Comparison of ENCODE assay signal across 14 cellular contexts in the genomic region with DNA sequence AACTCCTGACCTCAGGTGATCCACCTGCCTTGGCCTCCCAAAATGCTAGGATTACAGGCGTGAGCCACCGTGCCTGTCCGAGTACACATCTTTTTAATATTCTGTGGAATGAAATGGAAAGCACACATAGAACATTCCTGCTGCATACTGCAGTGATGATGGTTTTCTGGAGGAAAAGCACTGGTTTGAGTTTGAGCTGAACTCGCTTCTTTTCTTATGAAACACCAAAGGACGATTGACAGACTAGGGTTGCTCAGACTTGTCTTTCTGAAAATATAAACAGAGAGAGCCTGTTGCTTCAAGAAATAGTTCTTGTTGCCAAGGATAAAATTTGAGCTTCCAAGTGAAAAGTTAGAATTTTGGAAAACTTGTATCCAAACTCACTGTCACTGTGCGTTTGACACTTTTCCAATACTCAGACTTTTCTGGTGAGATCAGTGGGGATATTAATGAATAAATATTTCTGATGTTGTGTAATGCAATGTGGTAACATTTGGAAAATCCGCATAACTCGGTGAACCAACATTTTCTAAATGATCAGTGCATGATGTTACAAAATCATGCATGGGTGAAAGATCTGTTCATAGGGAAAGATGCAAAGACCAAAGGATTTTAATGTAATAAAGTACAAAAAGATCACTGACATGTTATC.
"Had no signal": no experiment of that assay in that cellular context is flagged by ENCODE, and none has a peak within 500 bp of the region (broad histone marks: within the 10 kb centered on the region; RNA-seq: fewer than 3 reads in every experiment).

No MANE protein-coding gene starts in this region.

- H3K4me1 ChIP-seq: uterus had no signal

- DNase-seq: activated CD4-positive, alpha-beta T cell treated with anti-CD3 and anti-CD28 coated beads for 48 hours; activated naive CD4-positive, alpha-beta T cell; nephron progenitor cell; stimulated activated CD4-positive, alpha-beta T cell treated with anti-CD3 and anti-CD28 coated beads, Interleukin-2, amount 100 ng/mL, for 48 hours; stimulated activated CD8-positive, alpha-beta memory T cell treated with anti-CD3 and anti-CD28 coated beads, Interleukin-4, amount 100 ng/mL, for 48 hours; T-helper 1 cell; uterus had no signal

- H3K27ac ChIP-seq: cardiac muscle cell, uterus, VCaP had no signal

- H3K36me3 ChIP-seq: cardiac muscle cell, uterus had no signal

- H3K27ac Mint-ChIP-seq: activated T-helper 1 cell treated with anti-CD3 and anti-CD28 coated beads, Interleukin-12 subunit alpha, Interleukin-12 subunit beta, Interleukin-2, Interleukin-4 antibody, amounts not matched to agents 30 ng/mL and 10 ng/mL and 1 ng/mL, durations not matched to agents 14 hours and 24 hours and 36 hours; memory B cell; nephron progenitor cell; stimulated activated naive CD8-positive, alpha-beta T cell treated with anti-CD3 and anti-CD28 coated beads, Interleukin-15, Interleukin-2, amounts not matched to agents 100 ng/mL and 50 ng/mL, for 24 hours had no signal

- H3K9me3 ChIP-seq: uterus had no signal

- FAIRE-seq: colon had no signal

- H3K9me3 Mint-ChIP-seq: activated T-helper 1 cell treated with anti-CD3 and anti-CD28 coated beads, Interleukin-12 subunit alpha, Interleukin-12 subunit beta, Interleukin-2, Interleukin-4 antibody, amounts not matched to agents 30 ng/mL and 10 ng/mL and 1 ng/mL, durations not matched to agents 14 hours and 24 hours and 36 hours; memory B cell; stimulated activated naive CD8-positive, alpha-beta T cell treated with anti-CD3 and anti-CD28 coated beads, Interleukin-15, Interleukin-2, amounts not matched to agents 100 ng/mL and 50 ng/mL, for 24 hours had no signal

- ATAC-seq: left lobe of liver had no signal

- H3K4me3 Mint-ChIP-seq: activated T-helper 1 cell treated with anti-CD3 and anti-CD28 coated beads, Interleukin-12 subunit alpha, Interleukin-12 subunit beta, Interleukin-2, Interleukin-4 antibody, amounts not matched to agents 30 ng/mL and 10 ng/mL and 1 ng/mL, durations not matched to agents 14 hours and 24 hours and 36 hours; memory B cell; nephron progenitor cell; stimulated activated naive CD8-positive, alpha-beta T cell treated with anti-CD3 and anti-CD28 coated beads, Interleukin-15, Interleukin-2, amounts not matched to agents 100 ng/mL and 50 ng/mL, for 24 hours had no signal

- H3K4me3 ChIP-seq: cardiac muscle cell, uterus had no signal

- H3K4me1 Mint-ChIP-seq: memory B cell had no signal

- H3K27me3 Mint-ChIP-seq: memory B cell; stimulated activated naive CD8-positive, alpha-beta T cell treated with anti-CD3 and anti-CD28 coated beads, Interleukin-15, Interleukin-2, amounts not matched to agents 100 ng/mL and 50 ng/mL, for 24 hours had no signal

- H3K27me3 ChIP-seq: cardiac muscle cell, uterus had no signal
